26 cellular contexts compared by ENCODE assay signal in genomic region chr3:47276558-47276957, GRCh38.
"Had no signal": no experiment of that assay in that cellular context is flagged by ENCODE, and none has a peak within 500 bp of the region (broad histone marks: within the 10 kb centered on the region; RNA-seq: fewer than 3 reads in every experiment).

No MANE protein-coding gene starts in this region.

- H2AFZ ChIP-seq: hepatocyte had no signal

- H3K4me2 ChIP-seq: hepatocyte had no signal

- H3K27me3 Mint-ChIP-seq: memory B cell; naive B cell; naive thymus-derived CD8-positive, alpha-beta T cell had no signal

- H3K4me1 ChIP-seq: foreskin keratinocyte had no signal

- H3K36me3 Mint-ChIP-seq: memory B cell; mesothelial cell of epicardium; naive B cell; naive thymus-derived CD8-positive, alpha-beta T cell had no signal

- H3K9me3 Mint-ChIP-seq: immature natural killer cell; memory B cell; mesothelial cell of epicardium; naive B cell; naive thymus-derived CD8-positive, alpha-beta T cell had no signal

- H3K27ac ChIP-seq: coronary artery, dorsolateral prefrontal cortex, esophagus muscularis mucosa, foreskin keratinocyte, gastroesophageal sphincter, heart left ventricle, hepatocyte had no signal

- DNase-seq: dermis blood vessel endothelial cell; dorsolateral prefrontal cortex; effector CD4-positive, alpha-beta T cell; effector memory CD4-positive, alpha-beta T cell; foreskin keratinocyte; heart left ventricle; hypothalamus; immature natural killer cell; islet precursor cell; kidney; kidney glomerular epithelial cell; left colon; left ventricle myocardium superior; mammary epithelial cell; mesendoderm; mucosa of descending colon; naive B cell; naive thymus-derived CD8-positive, alpha-beta T cell had no signal

- H3K4me3 Mint-ChIP-seq: immature natural killer cell; memory B cell; mesothelial cell of epicardium; naive B cell; naive thymus-derived CD8-positive, alpha-beta T cell had no signal

- H3K4me3 ChIP-seq: coronary artery, dorsolateral prefrontal cortex, esophagus muscularis mucosa, gastroesophageal sphincter, heart left ventricle, hepatocyte, lung, mucosa of descending colon had no signal

- H3K27ac Mint-ChIP-seq: immature natural killer cell; memory B cell; mesothelial cell of epicardium; naive thymus-derived CD8-positive, alpha-beta T cell had no signal

- ATAC-seq: foreskin keratinocyte; gastroesophageal sphincter; heart left ventricle; left colon; left lobe of liver; left ventricle myocardium superior; mucosa of descending colon; naive thymus-derived CD8-positive, alpha-beta T cell had no signal

- H3K9me3 ChIP-seq: esophagus muscularis mucosa, gastroesophageal sphincter, heart left ventricle, mucosa of descending colon had no signal

- H3K27me3 ChIP-seq: dorsolateral prefrontal cortex, esophagus muscularis mucosa, foreskin keratinocyte, gastroesophageal sphincter, heart left ventricle, hepatocyte had no signal
